In the genomic region with DNA sequence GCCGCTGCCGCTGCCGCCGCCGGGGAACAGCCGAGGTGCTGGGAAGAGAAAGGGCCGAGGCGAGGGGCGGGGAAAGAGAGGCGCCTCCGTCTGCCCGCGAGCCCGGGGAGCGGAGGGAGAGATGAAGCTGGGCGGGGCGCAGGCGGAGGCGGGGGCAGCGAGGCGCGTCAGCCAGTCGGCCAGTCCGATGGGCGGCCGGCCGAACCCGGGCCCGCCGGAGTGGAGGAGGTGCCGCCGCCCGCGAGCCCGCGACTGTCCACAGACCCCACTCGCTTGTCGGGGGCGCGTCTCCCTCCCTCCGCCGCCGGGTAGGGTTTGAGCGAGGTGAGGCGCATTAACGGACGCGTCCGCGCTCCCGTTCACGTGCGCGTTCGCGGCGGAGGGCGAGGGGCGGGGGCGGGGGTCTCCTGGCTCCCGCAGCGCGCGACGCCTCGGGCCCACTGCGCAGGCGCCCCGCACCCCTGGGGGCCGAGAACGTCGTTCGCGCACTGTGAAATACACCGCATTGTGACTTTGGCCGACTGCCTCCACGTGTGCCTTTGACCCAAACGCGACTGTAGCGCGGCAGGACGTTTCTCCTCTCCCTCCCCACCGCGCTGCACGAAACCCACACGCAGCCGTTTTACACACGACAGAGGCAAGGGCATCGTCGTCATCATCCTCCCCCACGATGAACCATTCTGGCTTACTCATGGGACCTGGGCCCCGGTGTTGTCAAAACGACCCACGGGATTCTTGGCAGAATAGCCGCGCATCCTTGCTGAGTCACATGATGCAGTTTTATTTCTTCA, we compare ENCODE assay signal across 8 cellular contexts. TPM values are rescaled to one million over a fixed set of nuclear protein-coding genes. Genes with fewer than 3 reads are reported as not detected.
DNase-seq lines count a peak whose midpoint lies in the region; ATAC-seq and TF ChIP-seq lines count a peak whose summit lies in the region.

A gene (minus strand): TSS at position 92 of the 791 bp plus-strand sequence. CDS start 148 bp downstream, outside the sequence.

- no peak within 1 kb of the TSS for H3K27ac Mint-ChIP-seq in dendritic cell treated with granulocyte-macrophage colony-stimulating factor and Interleukin-4, amounts not matched to agents 40 ng/mL and 50 ng/mL, for 4 days

- peaks cover 39% of the 10 kb centered on the region for H3K27me3 Mint-ChIP-seq in dendritic cell treated with granulocyte-macrophage colony-stimulating factor and Interleukin-4, amounts not matched to agents 40 ng/mL and 50 ng/mL, for 4 days

- peak; percentile 85 to 88 for ATAC-seq in activated CD4-positive, CD25-positive, alpha-beta regulatory T cell treated with anti-CD3 and anti-CD28 coated beads, Interleukin-2, amount 50 U/mL, for 24 hours
- ATAC-seq in lung (ENCODE audit: insufficient read depth, low FRiP score) (peak; percentile 78), GM21825 (IDR thresholded peaks at IDR 0.05; ENCODE audit: unreplicated experiment) (no peak), GM21526 (IDR thresholded peaks at IDR 0.05; ENCODE audit: low FRiP score, unreplicated experiment) (no peak)

- H3K4me3 ChIP-seq in HUES64 (ENCODE audit: low read length) (peak within 1 kb of the TSS; percentile 89), lung (peak within 1 kb of the TSS; percentile 52)

- H3K36me3 ChIP-seq in HUES64 (ENCODE audit: insufficient read depth, low read length) (0 out of 2 replicates have a peak, but pooled peaks cover under 1% of the 10 kb centered on the region), lung (ENCODE audit: control insufficient read depth in 2 of 2, insufficient read depth in 2 of 2, low read length in 2 of 2) (no peaks in the 10 kb centered on the region)

- no peaks in the 10 kb centered on the region; the same call in 1 of the 2 replicates for H3K27me3 ChIP-seq in HUES64 (ENCODE audit: insufficient read depth, low read length)
- no peaks in the 10 kb centered on the region for H3K27me3 ChIP-seq in lung (ENCODE audit: control insufficient read depth, insufficient read depth)

- H3K4me3 Mint-ChIP-seq in dendritic cell treated with granulocyte-macrophage colony-stimulating factor and Interleukin-4, amounts not matched to agents 40 ng/mL and 50 ng/mL, for 4 days, result peak within 1 kb of the TSS; percentile 78

- H3K27ac ChIP-seq in HUES64 (ENCODE audit: low read depth, low read length) (peak within 1 kb of the TSS; percentile 30; the same call in 1 of the 2 replicates), lung (ENCODE audit: low read depth in 1 of 2, low read length in 1 of 2) (no peak within 1 kb of the TSS)

- H3K9ac ChIP-seq in HUES64 (ENCODE audit: low read depth, low read length), result peak within 1 kb of the TSS; percentile 74

- intact Hi-C loops in dendritic cell treated with granulocyte-macrophage colony-stimulating factor and Interleukin-4, amounts not matched to agents 40 ng/mL and 50 ng/mL, for 4 days (cut with micrococcal nuclease), result no loop called here

- no peaks in the 10 kb centered on the region for H3K9me3 ChIP-seq in HUES64 (ENCODE audit: insufficient read depth, low read depth, low read length)
- peaks cover 0 to 7% of the 10 kb centered on the region in 2 donors for H3K9me3 ChIP-seq in lung (ENCODE audit: control insufficient read depth in 2 of 2, insufficient read depth in 1 of 2, low read length in 1 of 2)

- H3K9me3 Mint-ChIP-seq in dendritic cell treated with granulocyte-macrophage colony-stimulating factor and Interleukin-4, amounts not matched to agents 40 ng/mL and 50 ng/mL, for 4 days, result no peaks in the 10 kb centered on the region

- under 1% methylated on average over 91 of the region's 96 CpGs for WGBS in HUES64
- 3 to 37% methylated on average over 19 to 96 of the region's 96 CpGs for WGBS in lung, 2 donors

- H3K4me1 ChIP-seq in HUES64 (ENCODE audit: insufficient read depth, low read length) (no peaks in the 10 kb centered on the region; the same call in 1 of the 2 replicates), lung (ENCODE audit: control insufficient read depth in 2 of 2, insufficient read depth in 2 of 2, low read length in 2 of 2) (peaks cover 0 to 3% of the 10 kb centered on the region in 2 donors)

- no peaks in the 10 kb centered on the region for H3K36me3 Mint-ChIP-seq in dendritic cell treated with granulocyte-macrophage colony-stimulating factor and Interleukin-4, amounts not matched to agents 40 ng/mL and 50 ng/mL, for 4 days (ENCODE audit: low read depth)

- no peak for TF ChIP-seq CTCF in lung (IDR thresholded peaks at IDR 0.05; ENCODE audit: control extremely low read depth, extremely low read depth)

- DNase-seq in GM04504 (ENCODE audit: low read depth) (peak; percentile 33), lung (ENCODE audit: low spot score) (peak; percentile 32)
- peak; percentile 35 for DNase-seq in stimulated activated CD8-positive, alpha-beta memory T cell treated with anti-CD3 and anti-CD28 coated beads, Interleukin-12 subunit alpha, Interleukin-12 subunit beta, amount 100 ng/mL, for 4 hours (ENCODE audit: low read depth)

- H3K4me1 Mint-ChIP-seq in dendritic cell treated with granulocyte-macrophage colony-stimulating factor and Interleukin-4, amounts not matched to agents 40 ng/mL and 50 ng/mL, for 4 days (ENCODE audit: low read depth), result peaks cover 6% of the 10 kb centered on the region

RNA-seq across cellular contexts. Expression of the gene that starts here (rescaled TPM):
- 26.9 TPM for polyA plus RNA-seq in HUES64 (2013, experiment 1 of 2)
- polyA plus RNA-seq in HUES64 (2013, experiment 2 of 2), result 28.5 TPM
- total RNA-seq in lung, result 1 to 10 TPM in 1 of 2 donors, under 1 TPM in 1; 0.40 to 3.6 TPM
- under 1 TPM; 0.22 to 0.44 TPM for polyA plus RNA-seq in lung

Comparison
In these comparisons a context has a peak if more than half of its experiments do, and no peak if none do; other contexts are left out.
1. ATAC-seq: peak in activated CD4-positive, CD25-positive, alpha-beta regulatory T cell treated with anti-CD3 and anti-CD28 coated beads, Interleukin-2, amount 50 U/mL, for 24 hours (2 of 2) and lung (single experiment); none in GM21825 (single experiment) and GM21526 (single experiment).
2. Peak in every context shown above with its lines, with median percentiles within 50 percentile points of each other: DNase-seq.